ENCODE assay signal across 23 cellular contexts in genomic region chr3:129126726-129127280, GRCh38. TPM values are rescaled to one million over a fixed set of nuclear protein-coding genes. Genes with fewer than 3 reads are reported as not detected.
DNase-seq lines count a peak whose midpoint lies in the region; ATAC-seq, FAIRE-seq and TF ChIP-seq lines count a peak whose summit lies in the region.
"Had no signal": no experiment of that assay in that cellular context is flagged by ENCODE, and none has a peak within 500 bp of the region (broad histone marks: within the 10 kb centered on the region; RNA-seq: fewer than 3 reads in every experiment).

No MANE protein-coding gene starts in this region.

- peaks cover 4% of the 10 kb centered on the region for H3K4me1 ChIP-seq in CD8-positive, alpha-beta memory T cell (ENCODE audit: insufficient read depth, low read length)
- peaks cover 0 to 2% of the 10 kb centered on the region in 2 donors for H3K4me1 ChIP-seq in neuronal stem cell (ENCODE audit: control insufficient read depth in 2 of 2, insufficient read depth in 1 of 2, low read depth in 1 of 2, low read length in 2 of 2)
- H3K4me1 ChIP-seq: neural progenitor cell had no signal

- H3K9me3 Mint-ChIP-seq in T-helper 2 cell treated with Interferon-gamma antibody and Interleukin-4, amounts not matched to agents 5 μg/mL and 100 μg/mL, for 36 hours: no peaks in the 10 kb centered on the region
- H3K9me3 Mint-ChIP-seq in CD8-positive, alpha-beta memory T cell: no peaks in the 10 kb centered on the region
- no peaks in the 10 kb centered on the region for H3K9me3 Mint-ChIP-seq in activated naive CD8-positive, alpha-beta T cell treated with anti-CD3 and anti-CD28 coated beads, Interleukin-2, amount 50 U/mL, for 24 hours
- H3K9me3 Mint-ChIP-seq: neural progenitor cell had no signal

- peaks cover 2% of the 10 kb centered on the region for H3K79me1 ChIP-seq in neuronal stem cell (ENCODE audit: low read depth, low read length)

- no peak overlapping the region for H2AK5ac ChIP-seq in neuronal stem cell (ENCODE audit: low read depth, low read length)

- peak overlapping the region; percentile 23 for H3K23ac ChIP-seq in neuronal stem cell (ENCODE audit: low read depth, low read length, poor library complexity)

- peak overlapping the region; percentile 41 for H3K27ac Mint-ChIP-seq in T-helper 2 cell treated with Interferon-gamma antibody and Interleukin-4, amounts not matched to agents 5 μg/mL and 100 μg/mL, for 36 hours
- H3K27ac Mint-ChIP-seq in CD8-positive, alpha-beta memory T cell: peak overlapping the region in 6 of 8 donors; percentile 44 to 93 (median 82)
- peak overlapping the region; percentile 79 for H3K27ac Mint-ChIP-seq in activated naive CD8-positive, alpha-beta T cell treated with anti-CD3 and anti-CD28 coated beads, Interleukin-2, amount 50 U/mL, for 24 hours
- H3K27ac Mint-ChIP-seq: neural progenitor cell had no signal

- no peak overlapping the region for H2BK15ac ChIP-seq in neuronal stem cell (ENCODE audit: low read length)

- no peak for DNase-seq in T-helper 2 cell treated with Interferon-gamma antibody and Interleukin-4, amounts not matched to agents 5 μg/mL and 100 μg/mL, for 36 hours (ENCODE audit: low spot score)
- DNase-seq in T-helper 2 cell (no peak), neuronal stem cell (ENCODE audit: low spot score) (no peak), H54 (ENCODE audit: insufficient read length, low spot score) (no peak)
- DNase-seq in CD8-positive, alpha-beta memory T cell: no peak
- no peak for DNase-seq in activated naive CD8-positive, alpha-beta T cell treated with anti-CD3 and anti-CD28 coated beads, Interleukin-2, amount 50 U/mL, for 24 hours
- DNase-seq: 8988T; activated CD4-positive, alpha-beta T cell treated with anti-CD3 and anti-CD28 coated beads for 1 hour; activated CD8-positive, alpha-beta memory T cell treated with anti-CD3 and anti-CD28 coated beads, Interleukin-2, amount 50 U/mL, for 4 hours; DMS 273 treated with DMSO at 0.1 percent for 48 hours; glutamatergic neuron; IMR-90; NCI-H2107; NCI-H510A treated with DMSO at 0.1 percent for 48 hours; stimulated activated CD4-positive, alpha-beta T cell treated with anti-CD3 and anti-CD28 coated beads, Interleukin-4, amount 100 ng/mL, for 4 hours; substantia nigra had no signal

- no peak overlapping the region for H3K4me2 ChIP-seq in neuronal stem cell (ENCODE audit: insufficient read depth, low read length, poor library complexity, severe bottlenecking)
- H3K4me2 ChIP-seq: neural progenitor cell had no signal

- no peak for TF ChIP-seq POLR2A in H54 (IDR thresholded peaks at IDR 0.05; ENCODE audit: low read depth, low read length)

- no peak overlapping the region for H3K9ac ChIP-seq in neuronal stem cell (ENCODE audit: low read depth, low read length, poor library complexity)
- H3K9ac ChIP-seq: neural progenitor cell had no signal

- no peak for ATAC-seq in activated naive CD8-positive, alpha-beta T cell treated with anti-CD3 and anti-CD28 coated beads, Interleukin-2, amount 50 U/mL, for 24 hours
- ATAC-seq in HG02763 (IDR thresholded peaks at IDR 0.05; ENCODE audit: unreplicated experiment): no peak
- no peak for ATAC-seq in GM18873 (IDR thresholded peaks at IDR 0.05; ENCODE audit: low FRiP score, unreplicated experiment)

- no peak overlapping the region for H4K91ac ChIP-seq in neuronal stem cell (ENCODE audit: low read depth, low read length, poor library complexity)

- H3K14ac ChIP-seq in neuronal stem cell (ENCODE audit: low read length): peak overlapping the region; percentile 86

- no peak overlapping the region for H2BK5ac ChIP-seq in neuronal stem cell (ENCODE audit: low read length)

- H3K4me3 Mint-ChIP-seq in T-helper 2 cell treated with Interferon-gamma antibody and Interleukin-4, amounts not matched to agents 5 μg/mL and 100 μg/mL, for 36 hours: no peak overlapping the region
- peak overlapping the region in 1 of 7 donors; percentile 73 for H3K4me3 Mint-ChIP-seq in CD8-positive, alpha-beta memory T cell
- H3K4me3 Mint-ChIP-seq in activated naive CD8-positive, alpha-beta T cell treated with anti-CD3 and anti-CD28 coated beads, Interleukin-2, amount 50 U/mL, for 24 hours: no peak overlapping the region
- H3K4me3 Mint-ChIP-seq: B cell, neural progenitor cell had no signal

- H3K36me3 ChIP-seq in CD8-positive, alpha-beta memory T cell (ENCODE audit: insufficient read depth, low read length): peaks cover 21% of the 10 kb centered on the region
- H3K36me3 ChIP-seq in neuronal stem cell (replicated peaks in 1 of 2; ENCODE audit: control insufficient read depth in 2 of 2, insufficient read depth in 2 of 2, low read length in 2 of 2): peaks cover 16 to 38% of the 10 kb centered on the region in 2 donors
- H3K36me3 ChIP-seq: neural progenitor cell had no signal

- no peaks in the 10 kb centered on the region for H3K27me3 ChIP-seq in CD8-positive, alpha-beta memory T cell (ENCODE audit: insufficient read depth, low read length, poor library complexity, severe bottlenecking)
- H3K27me3 ChIP-seq in neuronal stem cell (ENCODE audit: control insufficient read depth in 3 of 3, insufficient read depth in 3 of 3, low read depth in 1 of 3, low read length in 3 of 3): no peaks in the 10 kb centered on the region
- H3K27me3 ChIP-seq: neural progenitor cell had no signal

- no peak overlapping the region for H4K8ac ChIP-seq in neuronal stem cell (ENCODE audit: low read depth, low read length)

- H3K4ac ChIP-seq in neuronal stem cell (ENCODE audit: low read length): no peak overlapping the region

- H3K4me3 ChIP-seq in CD8-positive, alpha-beta memory T cell (ENCODE audit: low read length): no peak overlapping the region
- H3K4me3 ChIP-seq in neuronal stem cell (ENCODE audit: low read length in 2 of 2): no peak overlapping the region
- H3K4me3 ChIP-seq: neural progenitor cell, SK-N-MC had no signal

- CTCF ChIA-PET in CD8-positive, alpha-beta memory T cell (lab: Charles Lee): no interaction called here

- no peak overlapping the region for H3K27ac ChIP-seq in CD8-positive, alpha-beta memory T cell (ENCODE audit: low read depth, low read length)
- H3K27ac ChIP-seq in neuronal stem cell (replicated peaks; ENCODE audit: low read length): no peak overlapping the region
- H3K27ac ChIP-seq: neural progenitor cell, SK-N-MC had no signal

- WGBS in neuronal stem cell (ENCODE audit: extremely low coverage in 2 of 2, insufficient read length in 2 of 2, insufficient replicate concordance in 1 of 2), 2 donors: no CpG with 5 or more reads among the region's 9 CpGs

- no peak for FAIRE-seq in H54 (lab: Jason Lieb, UNC)
- FAIRE-seq: colon, urothelium cell line had no signal

- no peaks in the 10 kb centered on the region for H3K9me3 ChIP-seq in CD8-positive, alpha-beta memory T cell (ENCODE audit: low read length)
- H3K9me3 ChIP-seq in neuronal stem cell (replicated peaks in 1 of 2; ENCODE audit: control insufficient read depth in 2 of 2, insufficient read depth in 1 of 2, low read depth in 1 of 2, low read length in 2 of 2): no peaks in the 10 kb centered on the region

- POLR2A ChIA-PET in CD8-positive, alpha-beta memory T cell (lab: Charles Lee): no interaction called here

- H3K27me3 Mint-ChIP-seq in T-helper 2 cell treated with Interferon-gamma antibody and Interleukin-4, amounts not matched to agents 5 μg/mL and 100 μg/mL, for 36 hours (ENCODE audit: low read depth): no peaks in the 10 kb centered on the region
- H3K27me3 Mint-ChIP-seq in CD8-positive, alpha-beta memory T cell: no peaks in the 10 kb centered on the region
- H3K27me3 Mint-ChIP-seq in activated naive CD8-positive, alpha-beta T cell treated with anti-CD3 and anti-CD28 coated beads, Interleukin-2, amount 50 U/mL, for 24 hours: no peaks in the 10 kb centered on the region
- H3K27me3 Mint-ChIP-seq: B cell had no signal

- H2BK12ac ChIP-seq in neuronal stem cell (ENCODE audit: low read length): no peak overlapping the region

- H3K18ac ChIP-seq in neuronal stem cell (ENCODE audit: low read length): no peak overlapping the region

- peaks cover 15% of the 10 kb centered on the region for H3K4me1 Mint-ChIP-seq in T-helper 2 cell treated with Interferon-gamma antibody and Interleukin-4, amounts not matched to agents 5 μg/mL and 100 μg/mL, for 36 hours (ENCODE audit: low read depth)
- peaks cover 12 to 21% (median 13%) of the 10 kb centered on the region in 3 donors for H3K4me1 Mint-ChIP-seq in CD8-positive, alpha-beta memory T cell
- H3K4me1 Mint-ChIP-seq in activated naive CD8-positive, alpha-beta T cell treated with anti-CD3 and anti-CD28 coated beads, Interleukin-2, amount 50 U/mL, for 24 hours: peaks cover 16% of the 10 kb centered on the region
- H3K4me1 Mint-ChIP-seq: neural progenitor cell had no signal

- peaks cover 29% of the 10 kb centered on the region for H3K36me3 Mint-ChIP-seq in T-helper 2 cell treated with Interferon-gamma antibody and Interleukin-4, amounts not matched to agents 5 μg/mL and 100 μg/mL, for 36 hours (ENCODE audit: low read depth)
- peaks cover 0 to 46% (median 12%) of the 10 kb centered on the region in 3 donors for H3K36me3 Mint-ChIP-seq in CD8-positive, alpha-beta memory T cell
- H3K36me3 Mint-ChIP-seq in activated naive CD8-positive, alpha-beta T cell treated with anti-CD3 and anti-CD28 coated beads, Interleukin-2, amount 50 U/mL, for 24 hours (ENCODE audit: low read depth): peaks cover 9% of the 10 kb centered on the region

- no peak overlapping the region for H2AFZ ChIP-seq in neuronal stem cell (ENCODE audit: low read length)
- H2AFZ ChIP-seq: neural progenitor cell had no signal

- no peak overlapping the region for H2BK120ac ChIP-seq in neuronal stem cell (ENCODE audit: low read depth, low read length)

RNA-seq across cellular contexts. Expression of gene RAB43, which starts 5.2 kb away (rescaled TPM):
- 10 to 100 TPM; 22.9 to 28.6 TPM for total RNA-seq in CD8-positive, alpha-beta memory T cell
- 14.9 TPM for polyA plus RNA-seq in CD8-positive, alpha-beta memory T cell
- polyA plus RNA-seq in neuronal stem cell (2013, experiment 1 of 2): 5.4 TPM
- polyA plus RNA-seq in neuronal stem cell (2013, experiment 2 of 2): 5.7 TPM

RNA-seq across cellular contexts. Expression of gene ISY1, which starts 34.1 kb away (rescaled TPM):
- total RNA-seq in CD8-positive, alpha-beta memory T cell: 10 to 100 TPM; 84.6 to 94.7 TPM
- 91.6 TPM for polyA plus RNA-seq in CD8-positive, alpha-beta memory T cell
- polyA plus RNA-seq in neuronal stem cell (2013, experiment 1 of 2): 13.2 TPM
- 14.0 TPM for polyA plus RNA-seq in neuronal stem cell (2013, experiment 2 of 2)

RNA-seq across cellular contexts. Expression of gene CNBP, which starts 56.9 kb away (rescaled TPM):
- 100 to 1,000 TPM; 474 to 487 TPM for total RNA-seq in CD8-positive, alpha-beta memory T cell
- 931 TPM for polyA plus RNA-seq in CD8-positive, alpha-beta memory T cell
- 379 TPM for polyA plus RNA-seq in neuronal stem cell (2013, experiment 1 of 2)
- polyA plus RNA-seq in neuronal stem cell (2013, experiment 2 of 2): 385 TPM
